15 cellular contexts compared by ENCODE assay signal in genomic region chr1:153841463-153841994, GRCh38.
DNase-seq lines count a peak whose midpoint lies in the region; ATAC-seq and TF ChIP-seq lines count a peak whose summit lies in the region.
"Had no signal": no experiment of that assay in that cellular context is flagged by ENCODE, and none has a peak within 500 bp of the region (broad histone marks: within the 10 kb centered on the region; RNA-seq: fewer than 3 reads in every experiment).

No MANE protein-coding gene starts in this region.

- DNase-seq in AG04449 (ENCODE audit: low read depth, low spot score): peak; percentile 19
- peak; percentile 12 for DNase-seq in ELR (ENCODE audit: low read depth)
- no peak for DNase-seq in PC-3
- DNase-seq in fibroblast of peridontal ligament (ENCODE audit: extremely low read depth): peak; percentile 60
- DNase-seq in left cardiac atrium: no peak
- no peak for DNase-seq in CD14-positive monocyte (ENCODE audit: low spot score)
- DNase-seq in OCI-M2 (lab: John Stamatoyannopoulos, UW; ENCODE audit: unreplicated experiment): no peak
- no peak for DNase-seq in COR-L47 (lab: John Stamatoyannopoulos, UW)
- DNase-seq: activated naive CD8-positive, alpha-beta T cell treated with anti-CD3 and anti-CD28 coated beads for 36 hours; BE2C; NCI-H1694 treated with DMSO at 0.1 percent for 48 hours; NCI-H526; ovary; stimulated activated naive CD8-positive, alpha-beta T cell treated with anti-CD3 and anti-CD28 coated beads, Interleukin-15, Interleukin-2, amounts not matched to agents 100 U/mL and 50 U/mL, for 24 hours had no signal

- POLR2A ChIA-PET in AG04449 (lab: Yijun Ruan, JAX): no interaction called here
- POLR2A ChIA-PET in PC-3 (lab: Charles Lee; ENCODE audit: unreplicated experiment): no interaction called here

- H3K4me1 ChIP-seq in PC-3 (ENCODE audit: insufficient read depth, low read length): no peaks in the 10 kb centered on the region
- H3K4me1 ChIP-seq: BE2C had no signal

- CTCF ChIA-PET in AG04449 (lab: Yijun Ruan, JAX): interaction anchor here (1.0 kb wide), 1 partner anchor 9 kb away, joined by 3 read pairs; no protein-coding TSS in a partner anchor
- CTCF ChIA-PET in PC-3 (lab: Charles Lee): no interaction called here

- no peak overlapping the region for H3K9ac ChIP-seq in PC-3 (ENCODE audit: low read length)

- no peak overlapping the region for H3K4me2 ChIP-seq in PC-3 (ENCODE audit: low read length)

- H4K20me1 ChIP-seq in PC-3 (ENCODE audit: low read length): no peaks in the 10 kb centered on the region; the same call in 1 of the 2 replicates

- no peaks in the 10 kb centered on the region for H3K27me3 Mint-ChIP-seq in CD14-positive monocyte (ENCODE audit: low read depth in 3 of 3)
- H3K27me3 Mint-ChIP-seq: activated naive CD8-positive, alpha-beta T cell treated with anti-CD3 and anti-CD28 coated beads for 36 hours had no signal

- no peak overlapping the region for H3K4me3 Mint-ChIP-seq in CD14-positive monocyte
- H3K4me3 Mint-ChIP-seq: activated naive CD8-positive, alpha-beta T cell treated with anti-CD3 and anti-CD28 coated beads for 36 hours had no signal

- H3K9me3 ChIP-seq in PC-3 (ENCODE audit: low read length): no peaks in the 10 kb centered on the region
- H3K9me3 ChIP-seq: BE2C, ovary had no signal

- H3K36me3 ChIP-seq in PC-3 (ENCODE audit: low read depth, low read length): no peaks in the 10 kb centered on the region
- H3K36me3 ChIP-seq: BE2C, ovary had no signal

- H3K36me3 Mint-ChIP-seq in CD14-positive monocyte: peaks cover 10 to 16% of the 10 kb centered on the region in 2 donors

- H3K79me2 ChIP-seq in PC-3 (ENCODE audit: low read length): 0 out of 2 replicates have a peak, but pooled peaks cover 10% of the 10 kb centered on the region

- no peaks in the 10 kb centered on the region for H3K9me3 Mint-ChIP-seq in CD14-positive monocyte
- H3K9me3 Mint-ChIP-seq: activated naive CD8-positive, alpha-beta T cell treated with anti-CD3 and anti-CD28 coated beads for 36 hours had no signal

- ATAC-seq in PC-3 (peak; percentile 49), left cardiac atrium (no peak)
- ATAC-seq: stimulated activated naive CD8-positive, alpha-beta T cell treated with anti-CD3 and anti-CD28 coated beads, Interleukin-15, Interleukin-2, amounts not matched to agents 100 U/mL and 50 U/mL, for 24 hours had no signal

- intact Hi-C loops in PC-3 (cut with micrococcal nuclease) (no loop called here), left cardiac atrium (cut with DNase I) (no loop called here), CD14-positive monocyte (cut with micrococcal nuclease) (loop anchor here in 1 of 2 donors (10.0 kb wide), 1 partner anchor 63 kb away; no protein-coding TSS in a partner anchor)

- peak overlapping the region; percentile 16; the same call in 1 of the 2 replicates for H3K27ac ChIP-seq in PC-3 (ENCODE audit: low read length)
- H3K27ac ChIP-seq: ovary, skin epidermis had no signal

- H3K9me2 ChIP-seq in PC-3 (replicated peaks; ENCODE audit: low read length): no peaks in the 10 kb centered on the region

- H3K4me3 ChIP-seq in AG04449 (ENCODE audit: low read depth, low read length) (no peak overlapping the region), PC-3 (ENCODE audit: low read length) (no peak overlapping the region)
- H3K4me3 ChIP-seq: ovary, skin epidermis had no signal

- no peaks in the 10 kb centered on the region for H3K27me3 ChIP-seq in PC-3 (ENCODE audit: low read length)
- H3K27me3 ChIP-seq: BE2C, ovary had no signal

- H3K27ac Mint-ChIP-seq in CD14-positive monocyte: peak overlapping the region in 2 of 7 donors; percentile 46 to 73

- H2AFZ ChIP-seq in PC-3 (ENCODE audit: low read length): no peak overlapping the region

- TF ChIP-seq CTCF in AG04449 (IDR thresholded peaks at IDR 0.05; ENCODE audit: insufficient read depth, low read length, missing control alignments) (no peak), PC-3 (conservative IDR thresholded peaks at IDR 0.05; ENCODE audit: low read depth, low read length) (no peak), CD14-positive monocyte (IDR thresholded peaks at IDR 0.05) (no peak)

- no peaks in the 10 kb centered on the region for H3F3A ChIP-seq in PC-3 (ENCODE audit: low read length, unreplicated experiment)

- peaks cover 37% of the 10 kb centered on the region for H3K4me1 Mint-ChIP-seq in CD14-positive monocyte

- no TSS peak for BruUV-seq in PC-3 (replicated peaks; lab: Mats Ljungman, UMichigan)

Comparison
In these comparisons a context has a peak if more than half of its experiments do, and no peak if none do; other contexts are left out.
1. DNase-seq: peak in AG04449 (single experiment), ELR (single experiment) and fibroblast of peridontal ligament (single experiment); none in PC-3 (single experiment), left cardiac atrium (single experiment), CD14-positive monocyte (single experiment), OCI-M2 (single experiment) and COR-L47 (single experiment).